Comparison of ENCODE assay signal across 8 cellular contexts in genomic region chr22:32473388-32473952, GRCh38. TPM values are rescaled to one million over a fixed set of nuclear protein-coding genes. Genes with fewer than 3 reads are reported as not detected.
DNase-seq lines count a peak whose midpoint lies in the region; ATAC-seq and TF ChIP-seq lines count a peak whose summit lies in the region.

No MANE protein-coding gene starts in this region.

- no peaks in the 10 kb centered on the region for H3K27me3 ChIP-seq in kidney epithelial cell (ENCODE audit: control insufficient read depth, insufficient read depth, low read length)

- no peaks in the 10 kb centered on the region for H3K36me3 ChIP-seq in kidney epithelial cell (ENCODE audit: control insufficient read depth, insufficient read depth, low read length)

- peak overlapping the region; percentile 85 for H3K4me3 ChIP-seq in kidney epithelial cell (ENCODE audit: low read depth, low read length)

- TF ChIP-seq CTCF in kidney epithelial cell (IDR thresholded peaks at IDR 0.05; ENCODE audit: insufficient read depth, low read length, poor library complexity, severe bottlenecking), result peak; percentile 53

- H3K36me3 Mint-ChIP-seq in T-helper 1 cell treated with Interleukin-12 subunit alpha and Interleukin-12 subunit beta and Interleukin-4 antibody, amounts not matched to agents 30 μg/mL and 1 μg/mL, for 36 hours (ENCODE audit: low read depth), result no peaks in the 10 kb centered on the region

- H3K4me1 Mint-ChIP-seq in T-helper 1 cell treated with Interleukin-12 subunit alpha and Interleukin-12 subunit beta and Interleukin-4 antibody, amounts not matched to agents 30 μg/mL and 1 μg/mL, for 36 hours (ENCODE audit: low read depth), result peaks cover 17% of the 10 kb centered on the region

- H3K27me3 Mint-ChIP-seq in T-helper 1 cell treated with Interleukin-12 subunit alpha and Interleukin-12 subunit beta and Interleukin-4 antibody, amounts not matched to agents 30 μg/mL and 1 μg/mL, for 36 hours (ENCODE audit: low read depth), result peaks cover 6% of the 10 kb centered on the region

- DNase-seq in activated gamma-delta T cell treated with Interleukin-2 at 50 U/mL for 16 hours (peak; percentile 31), activated gamma-delta T cell (lab: John Stamatoyannopoulos, UW) (no peak), NCI-H1105 (lab: John Stamatoyannopoulos, UW) (peak; percentile 58), kidney epithelial cell (ENCODE audit: low read depth) (no peak)
- DNase-seq in central memory CD4-positive, alpha-beta T cell, result peak; percentile 63
- peak; percentile 11 for DNase-seq in stimulated activated CD4-positive, alpha-beta T cell treated with anti-CD3 and anti-CD28 coated beads, Interleukin-2, amount 100 ng/mL, for 4 hours (ENCODE audit: low read depth)

- no peak for ATAC-seq in HG03045 (IDR thresholded peaks at IDR 0.05; ENCODE audit: unreplicated experiment)

- H3K9me3 Mint-ChIP-seq in T-helper 1 cell treated with Interleukin-12 subunit alpha and Interleukin-12 subunit beta and Interleukin-4 antibody, amounts not matched to agents 30 μg/mL and 1 μg/mL, for 36 hours, result no peaks in the 10 kb centered on the region

- H3K27ac Mint-ChIP-seq in T-helper 1 cell treated with Interleukin-12 subunit alpha and Interleukin-12 subunit beta and Interleukin-4 antibody, amounts not matched to agents 30 μg/mL and 1 μg/mL, for 36 hours, result peak overlapping the region; percentile 89

- peak overlapping the region; percentile 93 for H3K4me3 Mint-ChIP-seq in T-helper 1 cell treated with Interleukin-12 subunit alpha and Interleukin-12 subunit beta and Interleukin-4 antibody, amounts not matched to agents 30 μg/mL and 1 μg/mL, for 36 hours

RNA-seq across cellular contexts. Expression of gene FBXO7, which starts 1.1 kb away (rescaled TPM):
- 102 and 105 TPM in 2 replicates for total RNA-seq in kidney epithelial cell

RNA-seq across cellular contexts. Expression of gene BPIFC, which starts 9.2 kb away (rescaled TPM):
- not detected in 2 replicates for total RNA-seq in kidney epithelial cell

Comparison
In these comparisons a context has a peak if more than half of its experiments do, and no peak if none do; other contexts are left out.
1. DNase-seq: peak in activated gamma-delta T cell treated with Interleukin-2 at 50 U/mL for 16 hours (single experiment), NCI-H1105 (single experiment), central memory CD4-positive, alpha-beta T cell (single experiment) and stimulated activated CD4-positive, alpha-beta T cell treated with anti-CD3 and anti-CD28 coated beads, Interleukin-2, amount 100 ng/mL, for 4 hours (single experiment); none in activated gamma-delta T cell (single experiment) and kidney epithelial cell (single experiment).